24 cellular contexts compared by ENCODE assay signal in the genomic region with DNA sequence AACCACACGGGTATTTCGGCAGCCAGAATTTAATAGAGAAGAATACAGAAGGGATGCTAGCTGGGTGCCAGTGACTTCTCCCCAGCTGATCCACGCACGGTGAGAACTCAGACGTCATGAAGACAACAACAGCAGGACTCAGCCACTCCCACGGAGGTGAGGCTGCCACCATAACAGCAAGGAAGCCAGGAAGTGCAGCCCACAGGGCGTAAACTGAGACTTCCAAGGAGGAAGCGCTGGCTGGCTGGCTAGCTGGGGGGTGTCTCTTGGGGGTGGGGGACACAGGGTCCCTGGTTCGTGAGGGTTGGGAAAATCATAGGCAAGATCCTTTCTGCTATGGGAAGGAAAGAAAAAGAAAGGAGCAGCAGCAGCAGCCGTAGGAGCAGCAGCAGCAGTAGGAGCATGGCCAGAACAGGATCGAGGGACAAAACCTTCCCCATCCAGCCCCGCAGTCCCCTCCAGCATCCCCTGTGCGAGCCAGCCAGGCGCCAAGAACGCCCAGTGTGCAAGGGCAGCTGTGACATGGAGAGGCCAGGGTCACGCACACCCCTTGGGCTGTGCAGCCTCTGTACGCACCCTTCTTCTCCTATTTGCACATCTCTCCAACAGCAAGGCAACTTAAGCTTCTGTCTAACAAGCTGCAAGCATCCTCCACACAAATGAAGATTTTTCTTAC. TPM values are rescaled to one million over a fixed set of nuclear protein-coding genes. Genes with fewer than 3 reads are reported as not detected.
DNase-seq lines count a peak whose midpoint lies in the region; ATAC-seq, FAIRE-seq and TF ChIP-seq lines count a peak whose summit lies in the region.
"Had no signal": no experiment of that assay in that cellular context is flagged by ENCODE, and none has a peak within 500 bp of the region (broad histone marks: within the 10 kb centered on the region; RNA-seq: fewer than 3 reads in every experiment).

No MANE protein-coding gene starts in this region.

- no peak overlapping the region for H2BK15ac ChIP-seq in H1 (ENCODE audit: low read length)

- H2BK5ac ChIP-seq in H1 (ENCODE audit: low read depth, low read length): no peak overlapping the region

- no peaks in the 10 kb centered on the region for H3K79me2 ChIP-seq in H1 (ENCODE audit: control insufficient read depth in 1 of 2, insufficient read depth in 2 of 2, low read length in 2 of 2)

- H4K5ac ChIP-seq in H1 (ENCODE audit: insufficient read length, low read depth, low read length): no peak overlapping the region

- no peak overlapping the region for H3K23ac ChIP-seq in H1 (ENCODE audit: insufficient read length)

- H3K9ac ChIP-seq in H1 (replicated peaks in 1 of 4; ENCODE audit: extremely low read depth in 1 of 4, low read depth in 3 of 4, low read length in 3 of 4): no peak overlapping the region

- no peak overlapping the region for H3K56ac ChIP-seq in H1 (replicated peaks; ENCODE audit: insufficient read length, low read depth, low read length)

- peak overlapping the region; percentile 77 for H4K91ac ChIP-seq in H1 (replicated peaks; ENCODE audit: insufficient read length, low read length)

- H3K4me2 ChIP-seq in H1 (ENCODE audit: insufficient read depth in 1 of 2, low read depth in 2 of 2, low read length in 2 of 2): no peak overlapping the region

- H3K27ac ChIP-seq in breast epithelium (no peak overlapping the region), H1 (ENCODE audit: low read depth, low read length) (no peak overlapping the region), vagina (no peak overlapping the region), SJCRH30 (no peak overlapping the region)
- H3K27ac ChIP-seq: right lobe of liver, tibial nerve had no signal

- H3K14ac ChIP-seq in H1 (ENCODE audit: insufficient read length): no peak overlapping the region

- H4K8ac ChIP-seq in H1 (ENCODE audit: extremely low read depth, insufficient read depth, low read length): peak overlapping the region; percentile 35

- no peak overlapping the region for H3K18ac ChIP-seq in H1 (ENCODE audit: extremely low read depth, low read length)

- no peak overlapping the region for H3K4me3 Mint-ChIP-seq in MCF 10A (ENCODE audit: unreplicated experiment)
- H3K4me3 Mint-ChIP-seq: central memory CD8-positive, alpha-beta T cell; effector memory CD8-positive, alpha-beta T cell; stimulated activated memory B cell treated with anti-CD40 and anti-IgM and Interleukin-4, amounts not matched to agents 10 μg/mL and 1 μg/mL and 100 μg/mL, for 72 hours had no signal

- 85% methylated on average over 16 of the region's 17 CpGs; no CpG with 5 or more reads in 1 of the 2 experiments for WGBS in H1 (ENCODE audit: extremely low coverage in 1 of 2, insufficient coverage in 1 of 2, insufficient read length in 1 of 2, insufficient replicate concordance in 2 of 2, low coverage in 1 of 2, low lambda C conversion rate in 2 of 2, missing lambda C conversion rate in 1 of 2), 2 experiments

- POLR2A ChIA-PET in MCF 10A (lab: Yijun Ruan, JAX) (interaction anchor here (0.6 kb wide), 1 partner anchor 147 kb away, joined by 5 read pairs; no protein-coding TSS in a partner anchor), H1 (lab: Charles Lee; ENCODE audit: partially characterized antibody) (interaction anchor here (0.8 kb wide), 1 partner anchor 19 kb away, joined by 3 read pairs; no protein-coding TSS in a partner anchor)

- no peak overlapping the region for H3K4ac ChIP-seq in H1 (replicated peaks; ENCODE audit: insufficient read length, low read depth, low read length)

- H2AK5ac ChIP-seq in H1 (ENCODE audit: low read depth, low read length): no peak overlapping the region

- no peaks in the 10 kb centered on the region for H3K23me2 ChIP-seq in H1 (ENCODE audit: low read depth, low read length)

- no peak overlapping the region for H2AFZ ChIP-seq in H1 (ENCODE audit: low read length)

- H3K27me3 ChIP-seq in breast epithelium (no peaks in the 10 kb centered on the region), H1 (replicated peaks in 1 of 4; ENCODE audit: control insufficient read depth in 3 of 4, extremely low read depth in 1 of 4, insufficient read depth in 3 of 4, low read length in 3 of 4) (no peaks in the 10 kb centered on the region), vagina (no peaks in the 10 kb centered on the region), SJCRH30 (no peaks in the 10 kb centered on the region)
- H3K27me3 ChIP-seq: right lobe of liver, tibial nerve had no signal

- BruUV-seq in MCF 10A (replicated peaks; lab: Mats Ljungman, UMichigan): no TSS peak

- no peak for TF ChIP-seq POLR2A in breast epithelium (IDR thresholded peaks at IDR 0.05)
- TF ChIP-seq POLR2A in H1 (IDR thresholded peaks at IDR 0.05; ENCODE audit: control extremely low read depth in 1 of 2, low read depth in 2 of 2, low read length in 2 of 2): no peak
- no peak for TF ChIP-seq POLR2A in vagina (IDR thresholded peaks at IDR 0.05)

- H3K36me3 Mint-ChIP-seq in MCF 10A (ENCODE audit: insufficient read depth, unreplicated experiment): no peaks in the 10 kb centered on the region
- H3K36me3 Mint-ChIP-seq: stimulated activated memory B cell treated with anti-CD40 and anti-IgM and Interleukin-4, amounts not matched to agents 10 μg/mL and 1 μg/mL and 100 μg/mL, for 72 hours had no signal

- intact Hi-C loops in breast epithelium (cut with DNase I; ENCODE audit: low total_unique reads): no loop called here
- intact Hi-C loops in MCF 10A (cut with micrococcal nuclease): no loop called here
- intact Hi-C loops in vagina (cut with DNase I): no loop called here

- no peak overlapping the region for H2BK120ac ChIP-seq in H1 (replicated peaks; ENCODE audit: low read depth, low read length)

- TF ChIP-seq CTCF in breast epithelium (IDR thresholded peaks at IDR 0.05): no peak
- TF ChIP-seq CTCF in MCF 10A (IDR thresholded peaks at IDR 0.05; ENCODE audit: unreplicated experiment): no peak
- TF ChIP-seq CTCF in H1 (IDR thresholded peaks at IDR 0.05; ENCODE audit: control extremely low read depth in 1 of 3, insufficient read depth in 1 of 3, low read depth in 1 of 3, low read length in 3 of 3): no peak
- TF ChIP-seq CTCF in vagina (IDR thresholded peaks at IDR 0.05): no peak

- no peaks in the 10 kb centered on the region for H3K9me3 ChIP-seq in breast epithelium
- H3K9me3 ChIP-seq in H1 (ENCODE audit: insufficient read depth in 2 of 2, low read depth in 1 of 2, low read length in 1 of 2): no peaks in the 10 kb centered on the region; a peak in 1 of 4 replicates
- no peaks in the 10 kb centered on the region for H3K9me3 ChIP-seq in vagina
- no peaks in the 10 kb centered on the region for H3K9me3 ChIP-seq in SJCRH30 (replicated peaks)
- H3K9me3 ChIP-seq: right lobe of liver had no signal

- no peaks in the 10 kb centered on the region for H4K20me1 ChIP-seq in H1 (replicated peaks in 1 of 2; ENCODE audit: control insufficient read depth in 1 of 2, insufficient read depth in 2 of 2, low read length in 2 of 2)

- DNase-seq in breast epithelium (ENCODE audit: low spot score in 2 of 2) (peak; percentile 16 to 47), MCF 10A (ENCODE audit: unreplicated experiment) (no peak), H1 (ENCODE audit: low read depth in 1 of 2, low spot score in 2 of 2) (peak in 1 of 2 experiments; percentile 39), mesenteric fat pad (ENCODE audit: low spot score) (peak; percentile 77), vagina (ENCODE audit: extremely low spot score in 2 of 2) (peak; percentile 71 to 88), SJCRH30 (no peak)
- DNase-seq: activated CD4-positive, alpha-beta T cell treated with anti-CD3 and anti-CD28 coated beads for 4 hours; activated naive CD4-positive, alpha-beta T cell; anterior cingulate cortex; C1 segment of cervical spinal cord; effector memory CD8-positive, alpha-beta T cell; glutamatergic neuron; left ventricle myocardium superior; NCI-H1092 treated with DMSO at 0.1 percent for 48 hours; NCI-H2081 treated with DMSO at 0.1 percent for 48 hours; NCI-H524; occipital lobe had no signal

- no peak for TF ChIP-seq EP300 in H1 (IDR thresholded peaks at IDR 0.05; ENCODE audit: borderline replicate concordance in 1 of 2, low read depth in 2 of 2, low read length in 2 of 2)

- peaks cover 21% of the 10 kb centered on the region for H3K4me1 Mint-ChIP-seq in MCF 10A (ENCODE audit: insufficient read depth, unreplicated experiment)
- H3K4me1 Mint-ChIP-seq: central memory CD8-positive, alpha-beta T cell; stimulated activated memory B cell treated with anti-CD40 and anti-IgM and Interleukin-4, amounts not matched to agents 10 μg/mL and 1 μg/mL and 100 μg/mL, for 72 hours had no signal

- H3K27me3 Mint-ChIP-seq in MCF 10A (ENCODE audit: insufficient read depth, unreplicated experiment): no peaks in the 10 kb centered on the region

- H3K4me1 ChIP-seq in breast epithelium (no peaks in the 10 kb centered on the region), H1 (replicated peaks in 1 of 4; ENCODE audit: control insufficient read depth in 3 of 4, insufficient read depth in 4 of 4, low read length in 3 of 4) (no peaks in the 10 kb centered on the region), vagina (peaks cover 18% of the 10 kb centered on the region), SJCRH30 (no peaks in the 10 kb centered on the region)
- H3K4me1 ChIP-seq: tibial nerve had no signal

- ATAC-seq in HG02870 (IDR thresholded peaks at IDR 0.05; ENCODE audit: unreplicated experiment) (no peak), GM18907 (IDR thresholded peaks at IDR 0.05; ENCODE audit: unreplicated experiment) (no peak)
- ATAC-seq: effector memory CD8-positive, alpha-beta T cell; left ventricle myocardium superior; right lobe of liver; stimulated activated memory B cell treated with anti-CD40 and anti-IgM and Interleukin-4, amounts not matched to agents 10 μg/mL and 1 μg/mL and 100 μg/mL, for 72 hours had no signal

- H3K4me3 ChIP-seq in breast epithelium: no peak overlapping the region
- H3K4me3 ChIP-seq in H1 (ENCODE audit: extremely low read depth in 1 of 4, insufficient read depth in 2 of 4, low read depth in 3 of 4, low read length in 4 of 4): no peak overlapping the region
- H3K4me3 ChIP-seq in vagina: no peak overlapping the region
- no peak overlapping the region for H3K4me3 ChIP-seq in SJCRH30
- H3K4me3 ChIP-seq: right lobe of liver, tibial nerve had no signal

- no peaks in the 10 kb centered on the region for H3K79me1 ChIP-seq in H1 (ENCODE audit: low read depth, low read length)

- no peak overlapping the region; the same call in 1 of the 2 replicates for H2BK12ac ChIP-seq in H1 (ENCODE audit: low read depth, low read length)

- FAIRE-seq in H1 (lab: Jason Lieb, UNC): no peak
- FAIRE-seq: G401.6 had no signal

- TF ChIP-seq RAD21 in H1 (IDR thresholded peaks at IDR 0.05 in 1 of 2, conservative IDR thresholded peaks at IDR 0.05 in 1 of 2; ENCODE audit: low read depth in 2 of 2, low read length in 2 of 2): no peak

- H3K27ac Mint-ChIP-seq in MCF 10A (ENCODE audit: low read depth, unreplicated experiment): no peak overlapping the region
- H3K27ac Mint-ChIP-seq: effector memory CD8-positive, alpha-beta T cell; stimulated activated memory B cell treated with anti-CD40 and anti-IgM and Interleukin-4, amounts not matched to agents 10 μg/mL and 1 μg/mL and 100 μg/mL, for 72 hours had no signal

- H3K36me3 ChIP-seq in breast epithelium (no peaks in the 10 kb centered on the region), H1 (ENCODE audit: control insufficient read depth in 2 of 4, insufficient read depth in 4 of 4, low read length in 3 of 4) (no peaks in the 10 kb centered on the region), vagina (no peaks in the 10 kb centered on the region), SJCRH30 (no peaks in the 10 kb centered on the region)
- H3K36me3 ChIP-seq: right lobe of liver, tibial nerve had no signal

- no peaks in the 10 kb centered on the region for H3K9me3 Mint-ChIP-seq in MCF 10A (ENCODE audit: unreplicated experiment)
- H3K9me3 Mint-ChIP-seq: central memory CD8-positive, alpha-beta T cell; effector memory CD8-positive, alpha-beta T cell; stimulated activated memory B cell treated with anti-CD40 and anti-IgM and Interleukin-4, amounts not matched to agents 10 μg/mL and 1 μg/mL and 100 μg/mL, for 72 hours had no signal

- H2BK20ac ChIP-seq in H1 (ENCODE audit: low read length): no peak overlapping the region

- CTCF ChIA-PET in MCF 10A (lab: Yijun Ruan, JAX) (no interaction called here), H1 (lab: Charles Lee; ENCODE audit: partially characterized antibody) (interaction anchor here (0.6 to 1.6 kb wide), 5 partner anchors 14 to 243 kb away, joined by 3 to 7 read pairs (median 3); no protein-coding TSS in a partner anchor)

RNA-seq across cellular contexts. Expression of a gene that starts 49.6 kb away (rescaled TPM):
- total RNA-seq in breast epithelium: 10 to 100 TPM in 2 of 3 donors, 1 to 10 TPM in 1; 1.3 to 38.8 (median 33.1) TPM
- total RNA-seq in MCF 10A (2022): 0.52 and 0.86 TPM in 2 replicates
- 52.9 and 54.2 TPM in 2 replicates for total RNA-seq in H1 (2021; fragmentation: NEBNext Ultra II Directional; extraction: Animal tissue kit (Norgen Biotek cat#: 25700))
- polyA plus RNA-seq in H1 (2011; rRNA removed): 10.1 and 15.5 TPM in 2 replicates
- polyA plus RNA-seq in H1 (2011; cell fraction: cytosol; rRNA removed): 7.8 TPM
- polyA plus RNA-seq in H1 (2011; cell fraction: nucleus; rRNA removed): 41.3 TPM
- 17.0 to 20.3 TPM (median 18.5 TPM) in 4 replicates for polyA plus RNA-seq in H1 (2012, experiment 1 of 2)
- polyA plus RNA-seq in H1 (2012, experiment 2 of 2): 2.9 TPM
- 16.9 TPM for polyA plus RNA-seq in H1 (2013, experiment 1 of 2)
- 15.7 TPM for polyA plus RNA-seq in H1 (2013, experiment 2 of 2)
- polyA minus RNA-seq in H1 (2011; rRNA and poly(A)+ RNA removed): 46.2 and 59.3 TPM in 2 replicates
- 35.2 TPM for polyA minus RNA-seq in H1 (2011; cell fraction: cytosol; rRNA and poly(A)+ RNA removed)
- 103 TPM for polyA minus RNA-seq in H1 (2011; cell fraction: nucleus; rRNA and poly(A)+ RNA removed)
- 2.0 TPM for total RNA-seq in mesenteric fat pad
- total RNA-seq in vagina: 11.0 TPM
- 0.02 and 0.15 TPM in 2 replicates for total RNA-seq in SJCRH30 (2014; rRNA removed; shearing (Covaris generic))

Comparison
In these comparisons a context has a peak if more than half of its experiments do, and no peak if none do; other contexts are left out.
1. DNase-seq: peak in breast epithelium (2 of 2), mesenteric fat pad (single experiment) and vagina (2 of 2); none in MCF 10A (single experiment) and SJCRH30 (0 of 2).